22 cellular contexts compared by ENCODE assay signal in genomic region chr16:54031107-54031760, GRCh38.
A peak's percentile ranks its signal among the peaks of the same experiment; 100 is the strongest.
DNase-seq lines count a peak whose midpoint lies in the region; ATAC-seq, FAIRE-seq and TF ChIP-seq lines count a peak whose summit lies in the region.
"Had no signal": no experiment of that assay in that cellular context is flagged by ENCODE, and none has a peak within 500 bp of the region (broad histone marks: within the 10 kb centered on the region; RNA-seq: fewer than 3 reads in every experiment).

No MANE protein-coding gene starts in this region.

- no peak overlapping the region for H3K4me3 Mint-ChIP-seq in astrocyte (ENCODE audit: unreplicated experiment)
- no peak overlapping the region for H3K4me3 Mint-ChIP-seq in osteocyte (ENCODE audit: unreplicated experiment)
- H3K4me3 Mint-ChIP-seq: activated B cell treated with CpG ODN at 0.5 μM for 24 hours; activated CD8-positive, alpha-beta T cell treated with anti-CD3 and anti-CD28 coated beads for 36 hours; activated naive CD4-positive, alpha-beta T cell treated with anti-CD3 and anti-CD28 coated beads, Interleukin-2, amount 10 ng/mL, durations not matched to agents 7 days and 5 days; effector memory CD8-positive, alpha-beta T cell; T-helper 2 cell treated with Interferon-gamma antibody and Interleukin-4, amounts not matched to agents 5 μg/mL and 100 μg/mL, for 36 hours had no signal

- no peaks in the 10 kb centered on the region for H4K20me1 ChIP-seq in astrocyte (ENCODE audit: insufficient read depth, low read length)

- H3K27ac Mint-ChIP-seq in astrocyte (ENCODE audit: unreplicated experiment) (no peak overlapping the region), osteocyte (ENCODE audit: unreplicated experiment) (no peak overlapping the region)
- H3K27ac Mint-ChIP-seq: activated B cell treated with CpG ODN at 0.5 μM for 24 hours; activated CD8-positive, alpha-beta T cell treated with anti-CD3 and anti-CD28 coated beads for 36 hours; activated naive CD4-positive, alpha-beta T cell treated with anti-CD3 and anti-CD28 coated beads, Interleukin-2, amount 10 ng/mL, durations not matched to agents 7 days and 5 days; T-helper 2 cell treated with Interferon-gamma antibody and Interleukin-4, amounts not matched to agents 5 μg/mL and 100 μg/mL, for 36 hours had no signal

- no peak overlapping the region for H3K27ac ChIP-seq in astrocyte (ENCODE audit: low read depth, low read length)
- H3K27ac ChIP-seq: ascending aorta, SJSA1 had no signal

- H3K27me3 Mint-ChIP-seq in astrocyte (ENCODE audit: low read depth, unreplicated experiment) (no peaks in the 10 kb centered on the region), osteocyte (ENCODE audit: unreplicated experiment) (no peaks in the 10 kb centered on the region)
- H3K27me3 Mint-ChIP-seq: activated B cell treated with CpG ODN at 0.5 μM for 24 hours; activated CD8-positive, alpha-beta T cell treated with anti-CD3 and anti-CD28 coated beads for 36 hours; activated naive CD4-positive, alpha-beta T cell treated with anti-CD3 and anti-CD28 coated beads, Interleukin-2, amount 10 ng/mL, durations not matched to agents 7 days and 5 days; effector memory CD8-positive, alpha-beta T cell had no signal

- no peaks in the 10 kb centered on the region for H3K9me3 ChIP-seq in astrocyte (ENCODE audit: insufficient read depth, low read depth, low read length)
- H3K9me3 ChIP-seq: BE2C, prostate gland had no signal

- no peak overlapping the region for H3K9ac ChIP-seq in astrocyte (ENCODE audit: low read length)

- H3K4me2 ChIP-seq in astrocyte (ENCODE audit: low read length), result no peak overlapping the region

- ATAC-seq in HG03457 (IDR thresholded peaks at IDR 0.05; ENCODE audit: unreplicated experiment), result no peak
- ATAC-seq: activated CD8-positive, alpha-beta T cell treated with anti-CD3 and anti-CD28 coated beads for 36 hours; effector memory CD8-positive, alpha-beta T cell; left cardiac atrium had no signal

- H3K4me1 ChIP-seq in astrocyte (ENCODE audit: insufficient read depth, low read length), result peaks cover 20% of the 10 kb centered on the region
- H3K4me1 ChIP-seq: ascending aorta, Caco-2, prostate gland had no signal

- H3K4me1 Mint-ChIP-seq in astrocyte (ENCODE audit: low read depth, unreplicated experiment) (peaks cover 6% of the 10 kb centered on the region), osteocyte (ENCODE audit: unreplicated experiment) (peaks cover 4% of the 10 kb centered on the region)
- H3K4me1 Mint-ChIP-seq: activated B cell treated with CpG ODN at 0.5 μM for 24 hours; activated naive CD4-positive, alpha-beta T cell treated with anti-CD3 and anti-CD28 coated beads, Interleukin-2, amount 10 ng/mL, durations not matched to agents 7 days and 5 days had no signal

- H3K9me3 Mint-ChIP-seq in astrocyte (ENCODE audit: unreplicated experiment) (peaks cover 7% of the 10 kb centered on the region), osteocyte (ENCODE audit: unreplicated experiment) (peaks cover 17% of the 10 kb centered on the region)

- DNase-seq in EL (peak; percentile 47), LHCN-M2 (ENCODE audit: low read depth) (peak; percentile 41), astrocyte (ENCODE audit: low read depth) (peak; percentile 15), myocyte (ENCODE audit: low read depth) (peak; percentile 2), osteocyte (ENCODE audit: extremely low spot score, unreplicated experiment) (no peak), globus pallidus (ENCODE audit: low spot score) (no peak)
- DNase-seq: activated B cell treated with CpG ODN at 0.5 μM for 24 hours; activated CD8-positive, alpha-beta T cell treated with anti-CD3 and anti-CD28 coated beads for 36 hours; activated naive CD4-positive, alpha-beta T cell treated with anti-CD3 and anti-CD28 coated beads, Interleukin-2, amount 10 ng/mL, durations not matched to agents 7 days and 5 days; activated T-cell treated with anti-CD3 and anti-CD28 coated beads, Interleukin-2, amount 50 U/mL, for 1 hour; BE2C; Caco-2; effector memory CD8-positive, alpha-beta T cell; left cardiac atrium; midbrain; NCI-H1417 treated with DMSO at 0.1 percent for 48 hours; NCI-H2171 had no signal

- no peak for FAIRE-seq in astrocyte (lab: Jason Lieb, UNC)

- H3K36me3 Mint-ChIP-seq in astrocyte (ENCODE audit: low read depth, unreplicated experiment) (peaks cover 13% of the 10 kb centered on the region), osteocyte (ENCODE audit: unreplicated experiment) (peaks cover 10% of the 10 kb centered on the region)
- H3K36me3 Mint-ChIP-seq: activated naive CD4-positive, alpha-beta T cell treated with anti-CD3 and anti-CD28 coated beads, Interleukin-2, amount 10 ng/mL, durations not matched to agents 7 days and 5 days had no signal

- no peak overlapping the region for H3K4me3 ChIP-seq in astrocyte (ENCODE audit: insufficient read depth, low read depth, low read length)
- H3K4me3 ChIP-seq: ascending aorta, prostate gland, SJSA1 had no signal

- no peaks in the 10 kb centered on the region for H3K27me3 ChIP-seq in astrocyte (ENCODE audit: insufficient read depth, low read length)
- H3K27me3 ChIP-seq: ascending aorta, BE2C, SJSA1 had no signal

- H3K79me2 ChIP-seq in astrocyte (ENCODE audit: insufficient read depth, low read length), result no peaks in the 10 kb centered on the region

- TF ChIP-seq CTCF in astrocyte (IDR thresholded peaks at IDR 0.05; ENCODE audit: insufficient read depth, low read depth, low read length) (no peak), osteocyte (IDR thresholded peaks at IDR 0.05) (no peak)

- no peak overlapping the region for H2AFZ ChIP-seq in astrocyte (ENCODE audit: low read depth, low read length)

- H3K36me3 ChIP-seq in astrocyte (ENCODE audit: insufficient read depth, low read length), result no peaks in the 10 kb centered on the region
- H3K36me3 ChIP-seq: ascending aorta, BE2C, prostate gland, SJSA1 had no signal

Comparison
In these comparisons a context has a peak if more than half of its experiments do, and no peak if none do; other contexts are left out.
1. DNase-seq: peak in EL (single experiment), LHCN-M2 (single experiment), astrocyte (single experiment) and myocyte (single experiment); none in osteocyte (single experiment) and globus pallidus (single experiment).